22 cellular contexts compared by ENCODE assay signal in the genomic region with DNA sequence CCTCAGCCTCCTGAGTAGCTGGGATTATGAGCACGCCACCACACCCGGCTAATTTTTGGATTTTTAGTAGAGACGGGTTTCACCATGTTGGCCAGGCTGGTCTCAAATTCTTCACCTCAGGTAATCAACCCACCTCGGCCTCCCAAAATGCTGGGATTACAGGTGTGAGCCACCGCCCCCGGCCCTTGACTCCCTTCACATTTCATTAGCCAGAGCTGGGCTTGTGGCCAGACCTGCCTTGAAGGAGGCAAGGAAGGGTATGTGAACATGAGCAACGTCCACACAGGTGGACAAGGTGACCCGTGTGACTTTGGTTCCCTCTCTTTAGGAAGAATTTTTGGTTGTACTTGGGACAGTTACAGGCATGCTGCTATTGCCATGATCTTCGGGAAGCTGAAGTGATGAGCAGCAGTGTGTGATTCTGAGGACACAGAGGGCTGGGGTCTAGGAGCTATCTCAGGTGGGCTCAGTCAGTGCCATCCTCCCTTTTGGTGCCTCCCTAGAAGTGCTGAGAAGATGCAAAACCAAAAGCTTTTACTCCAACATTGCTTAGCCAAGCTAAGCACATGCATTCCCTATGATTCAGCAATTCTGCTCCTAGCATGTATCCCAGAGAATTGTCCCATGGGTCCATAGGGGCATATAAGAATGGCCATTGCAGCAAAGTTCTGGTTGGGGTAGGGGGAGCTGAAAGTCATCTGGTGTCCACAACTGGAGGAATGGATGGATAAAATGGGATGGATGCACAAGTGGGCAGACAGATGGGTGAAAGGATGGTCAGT. TPM values are rescaled to one million over a fixed set of nuclear protein-coding genes. Genes with fewer than 3 reads are reported as not detected.
A peak's percentile ranks its signal among the peaks of the same experiment; 100 is the strongest.
DNase-seq lines count a peak whose midpoint lies in the region; ATAC-seq and TF ChIP-seq lines count a peak whose summit lies in the region.
"Had no signal": no experiment of that assay in that cellular context is flagged by ENCODE, and none has a peak within 500 bp of the region (broad histone marks: within the 10 kb centered on the region; RNA-seq: fewer than 3 reads in every experiment).

No MANE protein-coding gene starts in this region.

- DNase-seq in activated CD8-positive, alpha-beta memory T cell treated with anti-CD3 and anti-CD28 coated beads, Interleukin-2, amount 50 U/mL, for 48 hours: peak; percentile 34
- no peak for DNase-seq in activated CD8-positive, alpha-beta memory T cell treated with anti-CD3 and anti-CD28 coated beads for 24 hours
- DNase-seq in HEK293T (ENCODE audit: extremely low spot score) (peak; percentile 2), left lobe of liver (ENCODE audit: low spot score) (peak; percentile 47), islet precursor cell (no peak), T-helper 2 cell (no peak)
- peak in 1 of 2 donors; percentile 44 for DNase-seq in stimulated activated effector memory CD8-positive, alpha-beta T cell treated with anti-CD3 and anti-CD28 coated beads, Interleukin-12 subunit alpha, Interleukin-12 subunit beta, amount 100 ng/mL, for 72 hours (ENCODE audit: low spot score in 2 of 2)
- DNase-seq: activated CD4-positive, alpha-beta T cell treated with anti-CD3 and anti-CD28 coated beads, Interleukin-2, amount 50 U/mL, for 1 hour; activated CD8-positive, alpha-beta memory T cell treated with anti-CD3 and anti-CD28 coated beads, Interleukin-2, amount 50 U/mL, for 4 hours; activated gamma-delta T cell; Calu3; heart left ventricle; midbrain; naive thymus-derived CD8-positive, alpha-beta T cell; NCI-H1092 treated with DMSO at 0.1 percent for 48 hours; NCI-H1930 had no signal

- CTCF ChIA-PET in HEK293T (lab: Yijun Ruan, JAX): no interaction called here

- peaks cover 45% of the 10 kb centered on the region for H3K4me1 Mint-ChIP-seq in stimulated activated effector memory CD8-positive, alpha-beta T cell treated with anti-CD3 and anti-CD28 coated beads, Interleukin-12 subunit alpha, Interleukin-12 subunit beta, amount 100 ng/mL, for 72 hours

- H3K9me3 Mint-ChIP-seq in stimulated activated effector memory CD8-positive, alpha-beta T cell treated with anti-CD3 and anti-CD28 coated beads, Interleukin-12 subunit alpha, Interleukin-12 subunit beta, amount 100 ng/mL, for 72 hours: no peaks in the 10 kb centered on the region
- H3K9me3 Mint-ChIP-seq: naive thymus-derived CD8-positive, alpha-beta T cell had no signal

- peak overlapping the region; percentile 54 for H3K27ac Mint-ChIP-seq in stimulated activated effector memory CD8-positive, alpha-beta T cell treated with anti-CD3 and anti-CD28 coated beads, Interleukin-12 subunit alpha, Interleukin-12 subunit beta, amount 100 ng/mL, for 72 hours

- H3K4me3 Mint-ChIP-seq in stimulated activated effector memory CD8-positive, alpha-beta T cell treated with anti-CD3 and anti-CD28 coated beads, Interleukin-12 subunit alpha, Interleukin-12 subunit beta, amount 100 ng/mL, for 72 hours: no peak overlapping the region
- H3K4me3 Mint-ChIP-seq: naive thymus-derived CD8-positive, alpha-beta T cell had no signal

- ATAC-seq in left lobe of liver (no peak), GM21526 (IDR thresholded peaks at IDR 0.05; ENCODE audit: low FRiP score, unreplicated experiment) (no peak)
- no peak for ATAC-seq in stimulated activated effector memory CD8-positive, alpha-beta T cell treated with anti-CD3 and anti-CD28 coated beads, Interleukin-12 subunit alpha, Interleukin-12 subunit beta, amount 100 ng/mL, for 72 hours
- ATAC-seq: body of pancreas; heart left ventricle; naive thymus-derived CD8-positive, alpha-beta T cell; pancreas; SK-N-SH treated with all-trans-retinoic acid at 6 μM for 48 hours had no signal

- peaks cover 21% of the 10 kb centered on the region for H3K36me3 Mint-ChIP-seq in stimulated activated effector memory CD8-positive, alpha-beta T cell treated with anti-CD3 and anti-CD28 coated beads, Interleukin-12 subunit alpha, Interleukin-12 subunit beta, amount 100 ng/mL, for 72 hours

- POLR2A ChIA-PET in HEK293T (lab: Yijun Ruan, JAX): interaction anchor here (1.0 to 1.3 kb wide), 2 partner anchors 10 to 63 kb away, joined by 3 to 4 read pairs; partner anchors contain the start of gene KAT5

TF ChIP-seq in HEK293T, 16 proteins besides CTCF, POLR2A, EP300 and RAD21:
- TF ChIP-seq SP1 (IDR thresholded peaks at IDR 0.05) (no peak), LEF1 (IDR thresholded peaks at IDR 0.05; ENCODE audit: borderline replicate concordance) (no peak), CTBP1 (IDR thresholded peaks at IDR 0.05; ENCODE audit: borderline replicate concordance) (no peak), ELF4 (IDR thresholded peaks at IDR 0.05) (no peak), FOXA1 (IDR thresholded peaks at IDR 0.05) (no peak), FOXM1 (IDR thresholded peaks at IDR 0.05; ENCODE audit: borderline replicate concordance) (no peak), FOXK2 (IDR thresholded peaks at IDR 0.05) (no peak), TARDBP (IDR thresholded peaks at IDR 0.05) (no peak), HDGF (IDR thresholded peaks at IDR 0.05; ENCODE audit: borderline replicate concordance) (no peak), L3MBTL2 (conservative IDR thresholded peaks at IDR 0.05) (no peak), SUZ12 (IDR thresholded peaks at IDR 0.05) (no peak), ZNF384 (IDR thresholded peaks at IDR 0.05) (no peak), ARNT (IDR thresholded peaks at IDR 0.05) (no peak), NFRKB (IDR thresholded peaks at IDR 0.05) (no peak), BHLHE40 (IDR thresholded peaks at IDR 0.05; ENCODE audit: borderline replicate concordance) (no peak)
- TF ChIP-seq, protein P1, sequence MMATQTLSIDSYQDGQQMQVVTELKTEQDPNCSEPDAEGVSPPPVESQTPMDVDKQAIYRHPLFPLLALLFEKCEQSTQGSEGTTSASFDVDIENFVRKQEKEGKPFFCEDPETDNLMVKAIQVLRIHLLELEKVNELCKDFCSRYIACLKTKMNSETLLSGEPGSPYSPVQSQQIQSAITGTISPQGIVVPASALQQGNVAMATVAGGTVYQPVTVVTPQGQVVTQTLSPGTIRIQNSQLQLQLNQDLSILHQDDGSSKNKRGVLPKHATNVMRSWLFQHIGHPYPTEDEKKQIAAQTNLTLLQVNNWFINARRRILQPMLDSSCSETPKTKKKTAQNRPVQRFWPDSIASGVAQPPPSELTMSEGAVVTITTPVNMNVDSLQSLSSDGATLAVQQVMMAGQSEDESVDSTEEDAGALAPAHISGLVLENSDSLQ (IDR thresholded peaks at IDR 0.05): no peak

RNA-seq across cellular contexts. Expression of gene AP5B1, which starts 6.1 kb away (rescaled TPM):
- total RNA-seq in left lobe of liver: 13.4 TPM

RNA-seq across cellular contexts. Expression of gene OVOL1, which starts 12.1 kb away (rescaled TPM):
- total RNA-seq in left lobe of liver: 0.23 TPM
- total RNA-seq: A172; Daoy; heart left ventricle; naive thymus-derived CD8-positive, alpha-beta T cell had no signal

RNA-seq across cellular contexts. Expression of gene RNASEH2C, which starts 54.1 kb away (rescaled TPM):
- total RNA-seq in left lobe of liver: 24.2 TPM

RNA-seq across cellular contexts. Expression of gene SNX32, which starts 59.0 kb away (rescaled TPM):
- not detected for total RNA-seq in left lobe of liver
- total RNA-seq: A172, Calu3, Daoy had no signal

Comparison
In these comparisons a context has a peak if more than half of its experiments do, and no peak if none do; other contexts are left out.
1. DNase-seq: peak in activated CD8-positive, alpha-beta memory T cell treated with anti-CD3 and anti-CD28 coated beads, Interleukin-2, amount 50 U/mL, for 48 hours (single experiment), HEK293T (single experiment) and left lobe of liver (single experiment); none in activated CD8-positive, alpha-beta memory T cell treated with anti-CD3 and anti-CD28 coated beads for 24 hours (single experiment), islet precursor cell (single experiment) and T-helper 2 cell (0 of 5).